25 cellular contexts compared by ENCODE assay signal in the genomic region with DNA sequence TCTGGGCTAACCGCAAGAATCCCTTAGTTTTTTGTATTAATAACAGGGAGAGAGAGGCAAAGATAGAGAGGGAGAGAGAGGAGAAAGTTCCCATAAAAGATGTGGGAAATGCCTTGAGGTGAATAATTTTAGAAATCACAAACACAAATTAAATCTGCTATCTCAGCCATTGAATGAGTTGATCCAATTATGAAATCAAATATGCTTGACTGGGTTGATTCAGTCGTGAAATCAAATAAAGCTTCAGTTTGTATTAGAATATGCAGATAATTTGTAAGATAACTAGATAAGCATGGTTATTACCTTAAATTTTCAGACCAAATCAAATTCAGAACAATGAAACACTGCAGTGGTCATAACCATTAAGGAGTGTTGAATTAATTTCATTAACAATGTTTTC.
"Had no signal": no experiment of that assay in that cellular context is flagged by ENCODE, and none has a peak within 500 bp of the region (broad histone marks: within the 10 kb centered on the region; RNA-seq: fewer than 3 reads in every experiment).

No MANE protein-coding gene starts in this region.

- H3K4me3 ChIP-seq: left ventricle myocardium inferior, lung, mucosa of descending colon, ovary, right atrium auricular region, right lobe of liver, smooth muscle cell, stomach, testis, thyroid gland, transverse colon, upper lobe of left lung, vagina had no signal

- ATAC-seq: mucosa of descending colon; naive thymus-derived CD4-positive, alpha-beta T cell; natural killer cell treated with Interleukin-12 subunit alpha and Interleukin-12 subunit beta and Interleukin-15 and Interleukin-18, amount 100 ng/mL, for 72 hours; right lobe of liver; stimulated activated memory B cell treated with anti-CD40 and anti-IgM and Interleukin-4, amounts not matched to agents 10 μg/mL and 1 μg/mL and 100 μg/mL, for 72 hours had no signal

- H3K36me3 ChIP-seq: left ventricle myocardium inferior, ovary, right atrium auricular region, right lobe of liver, stomach, thyroid gland, transverse colon, upper lobe of left lung, vagina had no signal

- H3K27ac ChIP-seq: left ventricle myocardium inferior, ovary, right atrium auricular region, right lobe of liver, stomach, testis, thyroid gland, transverse colon, upper lobe of left lung, vagina had no signal

- DNase-seq: islet precursor cell; left ventricle myocardium inferior; mesendoderm; midbrain; mucosa of descending colon; naive thymus-derived CD4-positive, alpha-beta T cell; ovary; right lobe of liver; stimulated activated CD4-positive, alpha-beta T cell treated with anti-CD3 and anti-CD28 coated beads, Interleukin-1b, Interleukin-23, amount 100 ng/mL, for 48 hours; stimulated activated CD4-positive, alpha-beta T cell treated with anti-CD3 and anti-CD28 coated beads, Interleukin-2, amount 100 ng/mL, for 48 hours; stimulated activated CD4-positive, alpha-beta T cell treated with anti-CD3 and anti-CD28 coated beads, Interleukin-4, amount 100 ng/mL, for 4 hours; stimulated activated CD8-positive, alpha-beta memory T cell treated with anti-CD3 and anti-CD28 coated beads, Interleukin-4, amount 100 ng/mL, for 48 hours; stimulated activated naive CD4-positive, alpha-beta T cell treated with Interleukin-2 at 50 U/mL for 16 hours; stomach; testis; thyroid gland; transverse colon; upper lobe of left lung had no signal

- H3K4me3 Mint-ChIP-seq: naive thymus-derived CD4-positive, alpha-beta T cell; natural killer cell treated with Interleukin-12 subunit alpha and Interleukin-12 subunit beta and Interleukin-15 and Interleukin-18, amount 100 ng/mL, for 72 hours; stimulated activated memory B cell treated with anti-CD40 and anti-IgM and Interleukin-4, amounts not matched to agents 10 μg/mL and 1 μg/mL and 100 μg/mL, for 72 hours had no signal

- H3K27me3 ChIP-seq: ovary, right atrium auricular region, right lobe of liver, stomach, testis, thyroid gland, transverse colon, upper lobe of left lung, vagina had no signal

- H3K36me3 Mint-ChIP-seq: naive thymus-derived CD4-positive, alpha-beta T cell; stimulated activated memory B cell treated with anti-CD40 and anti-IgM and Interleukin-4, amounts not matched to agents 10 μg/mL and 1 μg/mL and 100 μg/mL, for 72 hours had no signal

- H3K9me3 ChIP-seq: left ventricle myocardium inferior, mucosa of descending colon, ovary, right atrium auricular region, right lobe of liver, stomach, testis, thyroid gland, transverse colon, upper lobe of left lung, vagina had no signal

- H3K4me1 Mint-ChIP-seq: stimulated activated memory B cell treated with anti-CD40 and anti-IgM and Interleukin-4, amounts not matched to agents 10 μg/mL and 1 μg/mL and 100 μg/mL, for 72 hours had no signal

- H3K4me2 ChIP-seq: smooth muscle cell had no signal

- H3K27ac Mint-ChIP-seq: natural killer cell treated with Interleukin-12 subunit alpha and Interleukin-12 subunit beta and Interleukin-15 and Interleukin-18, amount 100 ng/mL, for 72 hours; progenitor cell of endocrine pancreas; stimulated activated memory B cell treated with anti-CD40 and anti-IgM and Interleukin-4, amounts not matched to agents 10 μg/mL and 1 μg/mL and 100 μg/mL, for 72 hours had no signal

- H3K27me3 Mint-ChIP-seq: natural killer cell treated with Interleukin-12 subunit alpha and Interleukin-12 subunit beta and Interleukin-15 and Interleukin-18, amount 100 ng/mL, for 72 hours; progenitor cell of endocrine pancreas; stimulated activated memory B cell treated with anti-CD40 and anti-IgM and Interleukin-4, amounts not matched to agents 10 μg/mL and 1 μg/mL and 100 μg/mL, for 72 hours had no signal

- H3K4me1 ChIP-seq: right atrium auricular region, right lobe of liver, testis, thyroid gland, vagina had no signal
